In the genomic region with DNA sequence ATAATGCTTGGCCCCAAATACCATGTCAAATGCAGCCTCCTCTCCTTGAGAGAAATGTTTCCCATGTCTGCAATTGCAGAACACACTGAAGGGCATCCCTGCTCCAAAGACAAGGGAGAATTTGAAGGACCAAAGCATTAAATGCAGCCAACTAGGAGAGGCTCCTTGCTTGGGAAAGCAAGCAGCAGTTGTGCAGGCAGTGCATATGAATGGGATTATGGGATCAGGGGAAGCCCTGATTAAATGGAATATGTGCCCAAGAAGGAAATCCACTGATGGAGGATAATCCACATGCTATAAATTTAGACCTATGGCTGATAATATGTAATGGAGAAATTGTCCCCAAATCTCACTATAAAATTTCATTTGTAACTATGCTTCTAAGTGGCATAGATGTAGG, we compare ENCODE assay signal across 14 cellular contexts.
DNase-seq lines count a peak whose midpoint lies in the region; ATAC-seq, FAIRE-seq and TF ChIP-seq lines count a peak whose summit lies in the region.
"Had no signal": no experiment of that assay in that cellular context is flagged by ENCODE, and none has a peak within 500 bp of the region (broad histone marks: within the 10 kb centered on the region; RNA-seq: fewer than 3 reads in every experiment).

No MANE protein-coding gene starts in this region.

- no peaks in the 10 kb centered on the region for H3K9me3 ChIP-seq in WERI-Rb-1 (ENCODE audit: severe bottlenecking)

- no peaks in the 10 kb centered on the region for H3K27me3 ChIP-seq in WERI-Rb-1 (ENCODE audit: insufficient read depth, low read depth, severe bottlenecking)
- H3K27me3 ChIP-seq in foreskin keratinocyte, result no peaks in the 10 kb centered on the region

- peak; percentile 96 for FAIRE-seq in D721Med (lab: Jason Lieb, UNC)
- FAIRE-seq: A204.1, H54 had no signal

- TF ChIP-seq CTCF in D721Med (IDR thresholded peaks at IDR 0.05; ENCODE audit: insufficient read depth, missing control alignments) (no peak), WERI-Rb-1 (IDR thresholded peaks at IDR 0.05; ENCODE audit: low read depth, low read length) (no peak), foreskin keratinocyte (conservative IDR thresholded peaks at IDR 0.05) (no peak)

- H3K27ac ChIP-seq in WERI-Rb-1, result peak overlapping the region; percentile 89
- H3K27ac ChIP-seq in foreskin keratinocyte, result peak overlapping the region; percentile 93
- H3K27ac ChIP-seq: C4-2B, HL-60 had no signal

- no peaks in the 10 kb centered on the region for H3K36me3 ChIP-seq in WERI-Rb-1

- H3K4me1 ChIP-seq in foreskin keratinocyte, result peaks cover 13% of the 10 kb centered on the region

- DNase-seq in D721Med (ENCODE audit: insufficient read length, low spot score) (no peak), NCI-H524 (lab: John Stamatoyannopoulos, UW) (peak; percentile 5 to 49), WERI-Rb-1 (peak; percentile 73), foreskin keratinocyte (no peak), midbrain (lab: John Stamatoyannopoulos, UW) (no peak), nucleus accumbens (lab: John Stamatoyannopoulos, UW) (no peak)
- DNase-seq: CD4-positive, alpha-beta memory T cell; GF-D8 had no signal

- H3K4me3 ChIP-seq in WERI-Rb-1 (ENCODE audit: low read depth, low read length), result no peak overlapping the region

- ATAC-seq in foreskin keratinocyte (no peak), GM21526 (IDR thresholded peaks at IDR 0.05; ENCODE audit: low FRiP score, unreplicated experiment) (no peak)
- ATAC-seq: HCT116 had no signal

Comparison
In these comparisons a context has a peak if more than half of its experiments do, and no peak if none do; other contexts are left out.
1. DNase-seq: peak in NCI-H524 (2 of 2) and WERI-Rb-1 (single experiment); none in D721Med (single experiment), foreskin keratinocyte (0 of 2), midbrain (single experiment) and nucleus accumbens (0 of 56).